Comparison of ENCODE assay signal across 21 cellular contexts in the genomic region with DNA sequence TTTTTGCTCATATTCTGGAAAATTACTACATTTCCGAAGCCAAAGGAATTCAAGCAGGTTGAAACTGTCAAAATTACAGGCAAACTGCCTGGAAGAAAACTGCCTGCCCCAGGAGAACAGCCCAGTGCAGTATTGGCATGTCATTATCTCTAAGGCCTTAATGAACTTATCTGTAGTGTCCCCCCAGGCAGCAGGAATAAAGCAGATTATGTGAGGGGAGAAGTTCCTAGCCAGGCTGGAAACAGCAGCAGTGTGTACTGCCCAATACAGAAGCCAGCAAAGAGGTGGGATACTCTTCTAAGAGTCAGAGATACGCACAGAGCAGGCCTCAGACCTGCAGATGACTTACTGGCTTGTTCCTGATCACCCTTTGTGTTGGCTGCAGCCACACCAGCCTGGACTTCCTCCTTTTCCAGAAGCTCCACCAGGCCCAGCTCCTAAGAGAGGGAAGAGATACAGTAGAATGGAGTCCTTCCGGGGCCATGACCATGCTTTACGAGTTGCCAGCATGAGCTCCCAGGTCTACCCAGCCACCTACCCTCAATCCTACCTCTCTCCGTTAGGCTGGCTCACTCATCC. TPM values are rescaled to one million over a fixed set of nuclear protein-coding genes. Genes with fewer than 3 reads are reported as not detected.
DNase-seq lines count a peak whose midpoint lies in the region; ATAC-seq and TF ChIP-seq lines count a peak whose summit lies in the region.
"Had no signal": no experiment of that assay in that cellular context is flagged by ENCODE, and none has a peak within 500 bp of the region (broad histone marks: within the 10 kb centered on the region; RNA-seq: fewer than 3 reads in every experiment).

No MANE protein-coding gene starts in this region.

- H3K79me2 ChIP-seq in mesendoderm (ENCODE audit: control insufficient read depth, insufficient read depth, low read length): no peaks in the 10 kb centered on the region
- H3K79me2 ChIP-seq in GM23338 (replicated peaks; ENCODE audit: insufficient read depth): no peaks in the 10 kb centered on the region

- no peak overlapping the region for H3K18ac ChIP-seq in mesendoderm (ENCODE audit: low read length)

- no peak overlapping the region for H2AK5ac ChIP-seq in mesendoderm (ENCODE audit: low read length)

- H3K4ac ChIP-seq in mesendoderm (ENCODE audit: low read depth, low read length): no peak overlapping the region

- H3K4me2 ChIP-seq in mesendoderm (ENCODE audit: low read length) (no peak overlapping the region), GM23338 (no peak overlapping the region)
- H3K4me2 ChIP-seq: A549 had no signal

- no peaks in the 10 kb centered on the region; the same call in 1 of the 2 replicates for H4K20me1 ChIP-seq in GM23338 (replicated peaks; ENCODE audit: insufficient read depth)

- peak; percentile 96 for DNase-seq in NCI-H82 (lab: John Stamatoyannopoulos, UW)
- DNase-seq in erythroblast (lab: John Stamatoyannopoulos, UW): peak; percentile 23 to 68
- peak; percentile 76 for DNase-seq in mesendoderm
- DNase-seq in GM10266 (ENCODE audit: extremely low spot score): no peak
- no peak for DNase-seq in GM23338 (ENCODE audit: low spot score)
- DNase-seq in amniotic stem cell (lab: John Stamatoyannopoulos, UW): no peak
- DNase-seq: CD8-positive, alpha-beta T cell; DND-41; GOT3; Kasumi-1; NCI-H1694; NCI-H2081; NCI-H2171 treated with DMSO at 0.1 percent for 48 hours; NCI-H524 treated with DMSO at 0.1 percent for 48 hours; SHP77 treated with DMSO at 0.1 percent for 48 hours had no signal

- no peak overlapping the region for H2BK15ac ChIP-seq in mesendoderm (replicated peaks; ENCODE audit: low read depth)

- H3K9me3 Mint-ChIP-seq in GM23338: no peaks in the 10 kb centered on the region
- H3K9me3 Mint-ChIP-seq: CD8-positive, alpha-beta T cell had no signal

- no peaks in the 10 kb centered on the region for H3K4me1 ChIP-seq in mesendoderm (ENCODE audit: control insufficient read depth, low read depth, low read length)
- no peaks in the 10 kb centered on the region for H3K4me1 ChIP-seq in GM23338 (ENCODE audit: insufficient read depth)
- H3K4me1 ChIP-seq: A549 had no signal

- H3K27ac ChIP-seq in 22Rv1 (peak overlapping the region; percentile 43), mesendoderm (ENCODE audit: low read depth, low read length) (no peak overlapping the region), GM23338 (ENCODE audit: low read depth) (no peak overlapping the region)
- H3K27ac ChIP-seq: A549 had no signal

- WGBS in mesendoderm (ENCODE audit: extremely low coverage, insufficient coverage, low lambda C conversion rate): no CpG with 5 or more reads among the region's 5 CpGs

- H3K4me3 ChIP-seq in mesendoderm (ENCODE audit: low read length) (no peak overlapping the region), GM23338 (no peak overlapping the region)
- H3K4me3 ChIP-seq: A549 had no signal

- H3K36me3 Mint-ChIP-seq in GM23338 (ENCODE audit: low read depth): peaks cover 41% of the 10 kb centered on the region
- H3K36me3 Mint-ChIP-seq: CD8-positive, alpha-beta T cell had no signal

- no peak overlapping the region for H3K23ac ChIP-seq in mesendoderm (ENCODE audit: low read length)

- H3K9me2 ChIP-seq in GM23338 (ENCODE audit: insufficient read depth): no peaks in the 10 kb centered on the region

- peaks cover 3% of the 10 kb centered on the region for H3K27me3 Mint-ChIP-seq in GM23338 (ENCODE audit: insufficient read depth, low read depth, poor library complexity)

- no peak overlapping the region for H4K5ac ChIP-seq in mesendoderm (ENCODE audit: low read length)

- TF ChIP-seq POLR2A in erythroblast (IDR thresholded peaks at IDR 0.05; ENCODE audit: low read length): no peak

- TF ChIP-seq CTCF in 22Rv1 (IDR thresholded peaks at IDR 0.05) (no peak), GM10266 (IDR thresholded peaks at IDR 0.05; ENCODE audit: control insufficient read depth, insufficient read depth, low read depth, missing control alignments) (no peak), GM23338 (conservative IDR thresholded peaks at IDR 0.05; ENCODE audit: low read depth in 2 of 2) (no peak)

- H3F3A ChIP-seq in GM23338 (replicated peaks; ENCODE audit: low read depth): no peaks in the 10 kb centered on the region

- no peak overlapping the region for H3K4me3 Mint-ChIP-seq in GM23338
- H3K4me3 Mint-ChIP-seq: CD8-positive, alpha-beta T cell had no signal

- ATAC-seq in GM23338 (no peak), GM21528 (IDR thresholded peaks at IDR 0.05; ENCODE audit: low FRiP score, unreplicated experiment) (no peak)
- ATAC-seq: A549; CD8-positive, alpha-beta T cell; HCT116 had no signal

- H2BK5ac ChIP-seq in mesendoderm (ENCODE audit: low read length): no peak overlapping the region

- no peaks in the 10 kb centered on the region for H3K4me1 Mint-ChIP-seq in GM23338

- H3K56ac ChIP-seq in mesendoderm (ENCODE audit: low read length): no peak overlapping the region

- peaks cover 11% of the 10 kb centered on the region for H3K36me3 ChIP-seq in mesendoderm (ENCODE audit: control insufficient read depth, insufficient read depth, low read length)
- H3K36me3 ChIP-seq in GM23338 (ENCODE audit: insufficient read depth): 0 out of 2 replicates have a peak, but pooled peaks cover 21% of the 10 kb centered on the region

- H3K79me1 ChIP-seq in mesendoderm (ENCODE audit: low read length): no peaks in the 10 kb centered on the region

- no peak overlapping the region for H2BK120ac ChIP-seq in mesendoderm (ENCODE audit: low read depth, low read length)

- H4K8ac ChIP-seq in mesendoderm (ENCODE audit: low read depth, low read length): no peak overlapping the region

- no peak overlapping the region for H3K27ac Mint-ChIP-seq in GM23338
- H3K27ac Mint-ChIP-seq: CD8-positive, alpha-beta T cell had no signal

- H3K9ac ChIP-seq in mesendoderm (ENCODE audit: low read length): no peak overlapping the region

- no peak overlapping the region for H2AFZ ChIP-seq in GM23338

- H3K27me3 ChIP-seq in mesendoderm (ENCODE audit: insufficient read depth, low read length, poor library complexity) (no peaks in the 10 kb centered on the region), GM23338 (ENCODE audit: insufficient read depth) (no peaks in the 10 kb centered on the region)

TF ChIP-seq in GM23338, 12 proteins besides CTCF, POLR2A, EP300 and RAD21 (continues in another document):
- TF ChIP-seq, protein P1, sequence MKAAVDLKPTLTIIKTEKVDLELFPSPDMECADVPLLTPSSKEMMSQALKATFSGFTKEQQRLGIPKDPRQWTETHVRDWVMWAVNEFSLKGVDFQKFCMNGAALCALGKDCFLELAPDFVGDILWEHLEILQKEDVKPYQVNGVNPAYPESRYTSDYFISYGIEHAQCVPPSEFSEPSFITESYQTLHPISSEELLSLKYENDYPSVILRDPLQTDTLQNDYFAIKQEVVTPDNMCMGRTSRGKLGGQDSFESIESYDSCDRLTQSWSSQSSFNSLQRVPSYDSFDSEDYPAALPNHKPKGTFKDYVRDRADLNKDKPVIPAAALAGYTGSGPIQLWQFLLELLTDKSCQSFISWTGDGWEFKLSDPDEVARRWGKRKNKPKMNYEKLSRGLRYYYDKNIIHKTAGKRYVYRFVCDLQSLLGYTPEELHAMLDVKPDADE (IDR thresholded peaks at IDR 0.05): no peak
- TF ChIP-seq STAT1 (IDR thresholded peaks at IDR 0.05; ENCODE audit: unreplicated experiment) (no peak), POLR2AphosphoS5 (IDR thresholded peaks at IDR 0.05; ENCODE audit: low read depth) (no peak), EZH2 (IDR thresholded peaks at IDR 0.05; ENCODE audit: low read depth, unreplicated experiment) (no peak)

RNA-seq across cellular contexts. Expression of a gene that starts 11.7 kb away (rescaled TPM):
- polyA plus RNA-seq in mesendoderm (2013, experiment 1 of 2): 9.4 TPM
- polyA plus RNA-seq in mesendoderm (2013, experiment 2 of 2): 9.5 TPM
- 25.7 and 31.8 TPM in 2 replicates for total RNA-seq in GM23338 (2014; rRNA removed; shearing (Covaris generic))
- polyA plus RNA-seq in GM23338 (2016; fragmentation: Nextera tagmentation; extraction: Ambion mirVana): 11.9 and 12.8 TPM in 2 replicates

RNA-seq across cellular contexts. Expression of a gene that starts 18.8 kb away (rescaled TPM):
- polyA plus RNA-seq in mesendoderm (2013, experiment 1 of 2): not detected
- polyA plus RNA-seq in mesendoderm (2013, experiment 2 of 2): 0.06 TPM
- not detected in 2 replicates for total RNA-seq in GM23338 (2014; rRNA removed; shearing (Covaris generic))
- not detected in 2 replicates for polyA plus RNA-seq in GM23338 (2016; fragmentation: Nextera tagmentation; extraction: Ambion mirVana)
- total RNA-seq: MCF 10A had no signal
- polyA plus RNA-seq: A549, BJ had no signal

RNA-seq across cellular contexts. Expression of a gene that starts 30.9 kb away (rescaled TPM):
- polyA plus RNA-seq in mesendoderm (2013, experiment 1 of 2): 56.5 TPM
- polyA plus RNA-seq in mesendoderm (2013, experiment 2 of 2): 55.0 TPM
- 62.6 and 87.5 TPM in 2 replicates for total RNA-seq in GM23338 (2014; rRNA removed; shearing (Covaris generic))
- 82.1 and 83.1 TPM in 2 replicates for polyA plus RNA-seq in GM23338 (2016; fragmentation: Nextera tagmentation; extraction: Ambion mirVana)

RNA-seq across cellular contexts. Expression of a gene that starts 40.6 kb away (rescaled TPM):
- 111 TPM for polyA plus RNA-seq in mesendoderm (2013, experiment 1 of 2)
- 111 TPM for polyA plus RNA-seq in mesendoderm (2013, experiment 2 of 2)
- 58.9 and 95.7 TPM in 2 replicates for total RNA-seq in GM23338 (2014; rRNA removed; shearing (Covaris generic))
- 174 and 187 TPM in 2 replicates for polyA plus RNA-seq in GM23338 (2016; fragmentation: Nextera tagmentation; extraction: Ambion mirVana)

RNA-seq across cellular contexts. Expression of a gene that starts 58.5 kb away (rescaled TPM):
- polyA plus RNA-seq in mesendoderm (2013, experiment 1 of 2): not detected
- polyA plus RNA-seq in mesendoderm (2013, experiment 2 of 2): 0.04 TPM
- not detected in 2 replicates for total RNA-seq in GM23338 (2014; rRNA removed; shearing (Covaris generic))
- 0.53 TPM in 1 of 2 replicates, not detected in the other for polyA plus RNA-seq in GM23338 (2016; fragmentation: Nextera tagmentation; extraction: Ambion mirVana)
- total RNA-seq: MCF 10A had no signal
- polyA plus RNA-seq: BJ had no signal

Comparison
In these comparisons a context has a peak if more than half of its experiments do, and no peak if none do; other contexts are left out.
1. DNase-seq: peak in NCI-H82 (single experiment), erythroblast (2 of 2) and mesendoderm (single experiment); none in GM10266 (single experiment), GM23338 (single experiment) and amniotic stem cell (single experiment).